ENCODE assay signal across 1 cellular context in genomic region chr11:9363954-9364912, GRCh38.
A peak's percentile ranks its signal among the peaks of the same experiment; 100 is the strongest.
TF ChIP-seq lines count a peak whose summit lies in the region.

No MANE protein-coding gene starts in this region.

TF ChIP-seq in GM12878, 131 proteins besides CTCF, POLR2A, EP300 and RAD21 (continued from another document and continues in another):
- TF ChIP-seq ZNF687 (IDR thresholded peaks at IDR 0.05) (peak; percentile 96), SMAD1 (IDR thresholded peaks at IDR 0.05; ENCODE audit: low read depth, partially characterized antibody) (no peak), YY1 (IDR thresholded peaks at IDR 0.05; ENCODE audit: low read depth, low read length) (peak; percentile 73), JUND (IDR thresholded peaks at IDR 0.05; ENCODE audit: low read depth, low read length) (no peak), CEBPZ (IDR thresholded peaks at IDR 0.05; ENCODE audit: low read depth, low read length) (no peak), BHLHE40 (IDR thresholded peaks at IDR 0.05; ENCODE audit: borderline replicate concordance in 1 of 2, low read depth in 2 of 2, low read length in 1 of 2) (peak; percentile 57 to 78), ZSCAN29 (IDR thresholded peaks at IDR 0.05) (peak; percentile 79; the same call in 1 of the 2 replicates), MTA3 (IDR thresholded peaks at IDR 0.05; ENCODE audit: borderline replicate concordance, low read length) (0 out of 2 replicates have a peak, but pooled peaks have one; percentile 30), NFXL1 (IDR thresholded peaks at IDR 0.05; ENCODE audit: borderline replicate concordance) (no peak), ZNF622 (IDR thresholded peaks at IDR 0.05) (no peak), HDGF (IDR thresholded peaks at IDR 0.05) (peak; percentile 82), SMARCA5 (IDR thresholded peaks at IDR 0.05) (peak; percentile 79), IKZF2 (IDR thresholded peaks at IDR 0.05) (peak; percentile 47 to 50; a peak in 2 of 4 replicates), PML (IDR thresholded peaks at IDR 0.05; ENCODE audit: low read length) (peak; percentile 97), RBBP5 (conservative IDR thresholded peaks at IDR 0.05) (no peak), ATF3 (IDR thresholded peaks at IDR 0.05; ENCODE audit: borderline replicate concordance, extremely low read depth, low read depth, low read length) (peak; percentile 55; the same call in 1 of the 2 replicates), ZNF24 (IDR thresholded peaks at IDR 0.05) (0 out of 2 replicates have a peak, but pooled peaks have one; percentile 51), HDAC2 (IDR thresholded peaks at IDR 0.05) (no peak), STAT3 (IDR thresholded peaks at IDR 0.05; ENCODE audit: low read depth, low read length) (no peak), MAX (IDR thresholded peaks at IDR 0.05; ENCODE audit: low read depth, low read length) (peak; percentile 52; the same call in 1 of the 2 replicates), ZBTB11 (CRISPR knock-in tag; IDR thresholded peaks at IDR 0.05) (no peak), ESRRA (IDR thresholded peaks at IDR 0.05; ENCODE audit: low read length) (no peak), RUNX3 (IDR thresholded peaks at IDR 0.05; ENCODE audit: low read length) (peak; percentile 75), ZNF592 (IDR thresholded peaks at IDR 0.05) (0 out of 2 replicates have a peak, but pooled peaks have one; percentile 47), FOXM1 (IDR thresholded peaks at IDR 0.05; ENCODE audit: low read depth, low read length) (no peak), ZBTB4 (CRISPR knock-in tag; IDR thresholded peaks at IDR 0.05) (no peak), USF2 (IDR thresholded peaks at IDR 0.05; ENCODE audit: borderline replicate concordance, low read depth, low read length) (no peak), RCOR1 (conservative IDR thresholded peaks at IDR 0.05; ENCODE audit: low read depth, low read length) (no peak), RFX5 (IDR thresholded peaks at IDR 0.05; ENCODE audit: low read depth, low read length) (peak; percentile 34; the same call in 1 of the 2 replicates), ATF2 (IDR thresholded peaks at IDR 0.05; ENCODE audit: low read length) (no peak), GATAD2B (conservative IDR thresholded peaks at IDR 0.05; ENCODE audit: low read depth) (peak; percentile 95), CREM (IDR thresholded peaks at IDR 0.05; ENCODE audit: low read depth) (peak; percentile 98), NFYA (IDR thresholded peaks at IDR 0.05; ENCODE audit: borderline replicate concordance, low read depth, low read length) (no peak), SIX5 (IDR thresholded peaks at IDR 0.05; ENCODE audit: low read depth, low read length, severe bottlenecking) (peak; percentile 17)
